In the genomic region with DNA sequence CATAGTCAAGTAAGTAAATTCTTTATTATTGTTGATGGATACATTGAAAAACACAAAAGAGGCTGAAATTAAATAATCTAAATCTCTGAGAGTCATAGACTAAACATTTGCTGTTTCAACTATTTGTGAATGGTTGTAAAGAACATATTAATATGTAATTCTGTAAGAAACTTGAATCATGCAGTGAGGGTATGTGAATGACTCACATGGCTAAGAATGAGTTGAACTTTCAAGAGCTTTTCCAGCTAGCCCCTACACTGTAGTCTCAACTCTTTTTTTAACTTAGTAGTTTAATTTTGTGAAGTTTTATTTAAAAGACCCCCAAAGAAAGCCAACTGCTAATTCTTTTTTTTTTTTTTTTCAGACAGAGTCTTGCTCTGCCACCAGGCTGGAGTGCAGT, we compare ENCODE assay signal across 18 cellular contexts.
DNase-seq lines count a peak whose midpoint lies in the region; ATAC-seq, FAIRE-seq and TF ChIP-seq lines count a peak whose summit lies in the region.
"Had no signal": no experiment of that assay in that cellular context is flagged by ENCODE, and none has a peak within 500 bp of the region (broad histone marks: within the 10 kb centered on the region; RNA-seq: fewer than 3 reads in every experiment).

No MANE protein-coding gene starts in this region.

- no peak for ATAC-seq in GM19467 (IDR thresholded peaks at IDR 0.05; ENCODE audit: unreplicated experiment)
- ATAC-seq: GM23338, psoas muscle had no signal

- CTCF ChIA-PET in HEK293T (lab: Yijun Ruan, JAX): no interaction called here

- DNase-seq in H54 (ENCODE audit: insufficient read length, low spot score) (no peak), amniotic epithelial cell (ENCODE audit: low read depth) (peak; percentile 72), fibroblast of the aortic adventitia (ENCODE audit: low read depth) (peak; percentile 72), smooth muscle cell of the brain vasculature (ENCODE audit: low read depth, low spot score) (peak; percentile 18), NCI-H1694 (lab: John Stamatoyannopoulos, UW) (no peak), HEK293T (ENCODE audit: extremely low spot score) (no peak)
- DNase-seq: activated CD4-positive, alpha-beta T cell treated with anti-CD3 and anti-CD28 coated beads, Interleukin-2, amount 10 ng/mL, durations not matched to agents 7 days and 5 days; activated naive CD8-positive, alpha-beta T cell treated with anti-CD3 and anti-CD28 coated beads, Interleukin-2, amount 10 ng/mL, durations not matched to agents 7 days and 5 days; activated T-cell treated with anti-CD3 and anti-CD28 coated beads, Interleukin-2, amount 50 U/mL, for 1 hour; CD4-positive, CD25-positive, alpha-beta regulatory T cell; NCI-H1694 treated with DMSO at 0.1 percent for 48 hours; psoas muscle; SJCRH30; T-helper 9 cell had no signal

- FAIRE-seq in H54 (lab: Jason Lieb, UNC): peak; percentile 87
- FAIRE-seq: colon had no signal

- no peak for TF ChIP-seq CTCF in fibroblast of the aortic adventitia (IDR thresholded peaks at IDR 0.05; ENCODE audit: insufficient read depth, low read length)

- no peak for TF ChIP-seq POLR2A in H54 (IDR thresholded peaks at IDR 0.05; ENCODE audit: low read depth, low read length)

- POLR2A ChIA-PET in HEK293T (lab: Yijun Ruan, JAX): no interaction called here

- no peak overlapping the region for H3K4me3 ChIP-seq in fibroblast of the aortic adventitia (ENCODE audit: low read depth, low read length)
- H3K4me3 ChIP-seq: GM23338, psoas muscle, SJCRH30, thoracic aorta had no signal

TF ChIP-seq in HEK293T, 16 proteins besides CTCF, POLR2A, EP300 and RAD21:
- TF ChIP-seq ARNT (IDR thresholded peaks at IDR 0.05) (no peak), FOXK2 (IDR thresholded peaks at IDR 0.05) (no peak), ZNF384 (IDR thresholded peaks at IDR 0.05) (no peak), SP1 (IDR thresholded peaks at IDR 0.05) (no peak), ELF4 (IDR thresholded peaks at IDR 0.05) (no peak), LEF1 (IDR thresholded peaks at IDR 0.05; ENCODE audit: borderline replicate concordance) (no peak), L3MBTL2 (conservative IDR thresholded peaks at IDR 0.05) (no peak), HDGF (IDR thresholded peaks at IDR 0.05; ENCODE audit: borderline replicate concordance) (no peak), BHLHE40 (IDR thresholded peaks at IDR 0.05; ENCODE audit: borderline replicate concordance) (no peak), TARDBP (IDR thresholded peaks at IDR 0.05) (no peak), SUZ12 (IDR thresholded peaks at IDR 0.05) (no peak), FOXM1 (IDR thresholded peaks at IDR 0.05; ENCODE audit: borderline replicate concordance) (no peak), FOXA1 (IDR thresholded peaks at IDR 0.05) (no peak), CTBP1 (IDR thresholded peaks at IDR 0.05; ENCODE audit: borderline replicate concordance) (no peak)
- TF ChIP-seq, protein P1, sequence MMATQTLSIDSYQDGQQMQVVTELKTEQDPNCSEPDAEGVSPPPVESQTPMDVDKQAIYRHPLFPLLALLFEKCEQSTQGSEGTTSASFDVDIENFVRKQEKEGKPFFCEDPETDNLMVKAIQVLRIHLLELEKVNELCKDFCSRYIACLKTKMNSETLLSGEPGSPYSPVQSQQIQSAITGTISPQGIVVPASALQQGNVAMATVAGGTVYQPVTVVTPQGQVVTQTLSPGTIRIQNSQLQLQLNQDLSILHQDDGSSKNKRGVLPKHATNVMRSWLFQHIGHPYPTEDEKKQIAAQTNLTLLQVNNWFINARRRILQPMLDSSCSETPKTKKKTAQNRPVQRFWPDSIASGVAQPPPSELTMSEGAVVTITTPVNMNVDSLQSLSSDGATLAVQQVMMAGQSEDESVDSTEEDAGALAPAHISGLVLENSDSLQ (IDR thresholded peaks at IDR 0.05): no peak

Comparison
In these comparisons a context has a peak if more than half of its experiments do, and no peak if none do; other contexts are left out.
1. DNase-seq: peak in amniotic epithelial cell (single experiment), fibroblast of the aortic adventitia (single experiment) and smooth muscle cell of the brain vasculature (single experiment); none in H54 (single experiment), NCI-H1694 (single experiment) and HEK293T (single experiment).